Comparison of ENCODE assay signal across 25 cellular contexts in the genomic region with DNA sequence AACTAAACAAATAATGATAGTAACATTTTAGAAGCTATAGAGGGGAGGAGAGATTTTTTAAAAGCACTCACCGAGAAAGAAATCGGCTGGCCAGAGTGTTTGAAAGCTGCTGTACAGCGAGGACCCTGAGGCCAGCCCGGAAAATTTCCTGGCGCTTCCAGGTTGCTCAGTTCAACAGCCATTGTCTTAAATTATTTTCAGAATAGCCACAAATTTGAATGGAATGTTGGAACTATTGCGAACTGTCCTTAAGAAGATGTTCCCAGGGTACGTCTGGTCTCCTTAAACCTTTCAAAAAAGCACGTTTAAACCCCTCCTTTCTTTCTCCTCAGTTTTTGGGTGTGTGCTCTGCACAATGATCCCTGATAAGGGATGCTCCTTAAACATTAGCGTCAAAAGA. TPM values are rescaled to one million over a fixed set of nuclear protein-coding genes. Genes with fewer than 3 reads are reported as not detected.
DNase-seq lines count a peak whose midpoint lies in the region; ATAC-seq and TF ChIP-seq lines count a peak whose summit lies in the region.
"Had no signal": no experiment of that assay in that cellular context is flagged by ENCODE, and none has a peak within 500 bp of the region (broad histone marks: within the 10 kb centered on the region; RNA-seq: fewer than 3 reads in every experiment).

No MANE protein-coding gene starts in this region.

- CTCF ChIA-PET in mammary epithelial cell (lab: Charles Lee; ENCODE audit: low non-redundant PET) = no interaction called here

- no TSS peak for BruUV-seq in mammary epithelial cell (replicated peaks; lab: Mats Ljungman, UMichigan)

- no peaks in the 10 kb centered on the region for H3K36me3 Mint-ChIP-seq in HFFc6 (ENCODE audit: low read depth)

- H3K4me1 ChIP-seq in mammary epithelial cell (ENCODE audit: insufficient read depth, low read length) = no peaks in the 10 kb centered on the region
- peaks cover 8 to 10% of the 10 kb centered on the region in 2 donors for H3K4me1 ChIP-seq in muscle layer of duodenum (ENCODE audit: control insufficient read depth in 1 of 2, insufficient read depth in 2 of 2, low read length in 2 of 2)
- peaks cover 14% of the 10 kb centered on the region for H3K4me1 ChIP-seq in smooth muscle cell (ENCODE audit: low read depth)
- H3K4me1 ChIP-seq: thyroid gland had no signal

- no peak overlapping the region for H3K4me3 ChIP-seq in mammary epithelial cell (replicated peaks in 1 of 3; ENCODE audit: insufficient read depth in 1 of 3, low read depth in 2 of 3, low read length in 3 of 3)
- H3K4me3 ChIP-seq in muscle layer of duodenum (ENCODE audit: low read depth in 1 of 2, low read length in 2 of 2) = no peak overlapping the region
- no peak overlapping the region for H3K4me3 ChIP-seq in smooth muscle cell
- H3K4me3 ChIP-seq: ascending aorta, MG63, thyroid gland had no signal

- H3K4me1 Mint-ChIP-seq in HFFc6 (ENCODE audit: low read depth) = peaks cover 29% of the 10 kb centered on the region
- H3K4me1 Mint-ChIP-seq: CD8-positive, alpha-beta memory T cell had no signal

- peak overlapping the region; percentile 68 for H2AFZ ChIP-seq in mammary epithelial cell (ENCODE audit: low read depth, low read length)
- peak overlapping the region; percentile 69 for H2AFZ ChIP-seq in smooth muscle cell (ENCODE audit: low read depth)

- H3K4me2 ChIP-seq in mammary epithelial cell (ENCODE audit: insufficient read depth, low read depth, low read length) (peak overlapping the region; percentile 29), smooth muscle cell (no peak overlapping the region)

- no peak for ATAC-seq in HG03039 (IDR thresholded peaks at IDR 0.05; ENCODE audit: unreplicated experiment)
- no peak for ATAC-seq in HG03025 (IDR thresholded peaks at IDR 0.05; ENCODE audit: low FRiP score, unreplicated experiment)
- no peak for ATAC-seq in GM19324 (IDR thresholded peaks at IDR 0.05; ENCODE audit: low FRiP score, unreplicated experiment)
- ATAC-seq in HG02678 (IDR thresholded peaks at IDR 0.05; ENCODE audit: unreplicated experiment) = no peak
- ATAC-seq: esophagus mucosa, HCT116 had no signal

- H3K27ac ChIP-seq in mammary epithelial cell (ENCODE audit: insufficient read depth, low read depth, low read length) (no peak overlapping the region), muscle layer of duodenum (ENCODE audit: low read length) (peak overlapping the region; percentile 4), smooth muscle cell (ENCODE audit: low read depth) (no peak overlapping the region)
- H3K27ac ChIP-seq: ascending aorta, thyroid gland had no signal

- H3K9ac ChIP-seq in mammary epithelial cell (ENCODE audit: insufficient read depth, low read length) (no peak overlapping the region), smooth muscle cell (ENCODE audit: low read depth) (no peak overlapping the region)

- no peak for DNase-seq in HFFc6
- no peak for DNase-seq in mammary epithelial cell
- DNase-seq in smooth muscle cell (lab: John Stamatoyannopoulos, UW; ENCODE audit: unreplicated experiment) = no peak
- DNase-seq: activated naive CD4-positive, alpha-beta T cell treated with anti-CD3 and anti-CD28 coated beads, Interleukin-2, amount 50 U/mL, for 16 hours; activated T-cell treated with anti-CD3 and anti-CD28 coated beads, Interleukin-2, amount 50 U/mL, for 48 hours; CD8-positive, alpha-beta memory T cell; DMS53; effector memory CD4-positive, alpha-beta T cell; left ventricle myocardium superior; MG63; NCI-H146; NCI-H774; occipital lobe; stimulated activated CD4-positive, alpha-beta T cell treated with anti-CD3 and anti-CD28 coated beads, Interleukin-1b, Interleukin-23, amount 100 ng/mL, for 48 hours; stimulated activated naive CD4-positive, alpha-beta T cell; thyroid gland had no signal

- peak overlapping the region; percentile 24 for H3K4me3 Mint-ChIP-seq in HFFc6
- H3K4me3 Mint-ChIP-seq: CD8-positive, alpha-beta memory T cell; IgD-negative memory B cell had no signal

- 9% methylated on average over 9 of the region's 9 CpGs for WGBS in mammary epithelial cell (ENCODE audit: low coverage, missing lambda C conversion rate)
- WGBS in smooth muscle cell (ENCODE audit: low lambda C conversion rate) = 75% methylated on average over 9 of the region's 9 CpGs

- intact Hi-C loops in mammary epithelial cell (cut with micrococcal nuclease) = no loop called here

- peaks cover 3% of the 10 kb centered on the region; the same call in 1 of the 2 replicates for H3K27me3 Mint-ChIP-seq in HFFc6 (ENCODE audit: insufficient read depth)
- H3K27me3 Mint-ChIP-seq: CD8-positive, alpha-beta memory T cell had no signal

- peak overlapping the region; percentile 28 for H3K27ac Mint-ChIP-seq in HFFc6

- H3K27me3 ChIP-seq in mammary epithelial cell (ENCODE audit: insufficient read depth, low read length) = no peaks in the 10 kb centered on the region
- H3K27me3 ChIP-seq in muscle layer of duodenum (ENCODE audit: low read depth, low read length) = no peaks in the 10 kb centered on the region
- H3K27me3 ChIP-seq in smooth muscle cell (ENCODE audit: low read depth) = no peaks in the 10 kb centered on the region
- H3K27me3 ChIP-seq: ascending aorta, MG63, thyroid gland had no signal

- TF ChIP-seq CTCF in HFFc6 (IDR thresholded peaks at IDR 0.05) (no peak), mammary epithelial cell (conservative IDR thresholded peaks at IDR 0.05 in 1 of 2, IDR thresholded peaks at IDR 0.05 in 1 of 2; ENCODE audit: extremely low read depth in 1 of 2, insufficient read depth in 1 of 2, low read depth in 1 of 2, low read length in 2 of 2) (no peak), smooth muscle cell (IDR thresholded peaks at IDR 0.05; ENCODE audit: borderline replicate concordance, insufficient read depth, poor library complexity, severe bottlenecking) (no peak)

- no peaks in the 10 kb centered on the region for H3K36me3 ChIP-seq in mammary epithelial cell (ENCODE audit: insufficient read depth, low read length)
- H3K36me3 ChIP-seq in muscle layer of duodenum (ENCODE audit: control insufficient read depth in 1 of 2, insufficient read depth in 2 of 2, low read length in 2 of 2) = no peaks in the 10 kb centered on the region
- H3K36me3 ChIP-seq in smooth muscle cell (ENCODE audit: low read depth) = no peaks in the 10 kb centered on the region
- H3K36me3 ChIP-seq: ascending aorta, MG63, thyroid gland had no signal

- H3K9me3 ChIP-seq in mammary epithelial cell (replicated peaks; ENCODE audit: insufficient read depth, low read length) (no peaks in the 10 kb centered on the region), muscle layer of duodenum (ENCODE audit: control insufficient read depth in 1 of 2, low read length in 2 of 2) (no peaks in the 10 kb centered on the region), smooth muscle cell (replicated peaks; ENCODE audit: low read depth) (no peaks in the 10 kb centered on the region)
- H3K9me3 ChIP-seq: ascending aorta, MG63, thyroid gland had no signal

- dilution Hi-C loops in mammary epithelial cell (cut with HindIII; ENCODE audit: low sequenced_read_pairs) = no loop called here

- no peaks in the 10 kb centered on the region for H3K79me2 ChIP-seq in mammary epithelial cell (ENCODE audit: insufficient read depth, low read length)
- H3K79me2 ChIP-seq in smooth muscle cell (ENCODE audit: low read depth) = no peaks in the 10 kb centered on the region

- H3F3A ChIP-seq in smooth muscle cell (ENCODE audit: low read depth) = peaks cover 5% of the 10 kb centered on the region

- in situ Hi-C loops in mammary epithelial cell (cut with MboI; ENCODE audit: low sequenced_read_pairs in 2 of 2) = no loop called here

- no peaks in the 10 kb centered on the region for H3K9me3 Mint-ChIP-seq in HFFc6
- H3K9me3 Mint-ChIP-seq: CD8-positive, alpha-beta memory T cell had no signal

- H4K20me1 ChIP-seq in mammary epithelial cell (ENCODE audit: insufficient read depth, low read length) = no peaks in the 10 kb centered on the region
- H4K20me1 ChIP-seq in smooth muscle cell (ENCODE audit: low read depth) = no peaks in the 10 kb centered on the region

RNA-seq across cellular contexts. Expression of a gene that starts 14.4 kb away (rescaled TPM):
- 10 to 100 TPM; 24.6 to 27.7 (median 26.3) TPM for total RNA-seq in HFFc6 (2021; fragmentation: NEBNext Ultra II Directional; extraction: Animal tissue kit (Norgen Biotek cat#: 25700))
- total RNA-seq in mammary epithelial cell (10 to 100 TPM in 1 of 2 donors, 1 to 10 TPM in 1; 9.9 to 20.3 TPM), smooth muscle cell (17.9 and 20.0 TPM in 2 replicates)
- polyA plus RNA-seq in mammary epithelial cell (6.4 TPM), smooth muscle cell (12.4 and 15.4 TPM in 2 replicates)
- 5.6 TPM for polyA minus RNA-seq in mammary epithelial cell
